In the genomic region with DNA sequence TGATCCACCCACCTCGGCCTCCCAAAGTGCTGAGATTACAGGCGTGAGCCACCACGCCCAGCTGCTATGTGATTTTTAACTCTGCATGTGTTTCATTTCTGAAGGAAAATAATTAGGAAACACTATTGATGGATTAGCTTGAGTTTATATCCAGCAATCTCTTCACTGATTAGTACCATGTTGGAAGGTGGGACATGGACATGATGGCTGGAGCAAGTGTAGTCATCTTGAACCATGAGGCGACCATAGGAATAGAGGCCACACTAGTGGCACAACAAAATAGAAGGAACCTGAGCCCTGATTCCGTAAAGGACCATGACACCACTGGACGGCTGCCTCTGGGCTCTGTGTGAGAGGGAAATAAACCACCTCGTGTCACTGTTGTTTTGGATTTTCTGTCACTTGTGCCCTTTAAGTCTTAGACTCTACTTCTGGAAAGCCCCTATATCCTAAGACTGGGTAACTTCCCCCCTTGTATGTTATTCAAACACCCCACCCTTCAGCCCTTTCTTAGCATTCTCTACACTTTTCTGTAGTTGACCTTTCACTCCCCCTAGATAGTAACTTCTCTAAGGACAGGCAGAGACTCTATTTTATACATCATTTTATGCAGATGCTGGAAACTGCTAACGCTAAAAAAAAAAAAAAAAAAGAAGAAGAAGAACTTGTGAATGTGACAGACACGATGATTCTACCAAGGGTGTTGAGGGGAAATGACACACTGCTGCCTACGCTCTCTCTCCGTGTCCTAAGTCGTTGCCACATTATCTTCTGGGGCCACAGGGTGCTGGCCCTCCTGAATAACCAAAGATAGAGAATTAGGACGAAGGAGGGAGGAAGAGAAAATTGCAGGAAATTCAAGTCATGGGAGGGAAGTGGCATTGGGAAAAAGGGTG, we compare ENCODE assay signal across 1 cellular context.
TF ChIP-seq lines count a peak whose summit lies in the region.

No MANE protein-coding gene starts in this region.

TF ChIP-seq in K562, 482 proteins besides CTCF, POLR2A, EP300 and RAD21 (continued from another document and continues in another):
- TF ChIP-seq, protein P1, sequence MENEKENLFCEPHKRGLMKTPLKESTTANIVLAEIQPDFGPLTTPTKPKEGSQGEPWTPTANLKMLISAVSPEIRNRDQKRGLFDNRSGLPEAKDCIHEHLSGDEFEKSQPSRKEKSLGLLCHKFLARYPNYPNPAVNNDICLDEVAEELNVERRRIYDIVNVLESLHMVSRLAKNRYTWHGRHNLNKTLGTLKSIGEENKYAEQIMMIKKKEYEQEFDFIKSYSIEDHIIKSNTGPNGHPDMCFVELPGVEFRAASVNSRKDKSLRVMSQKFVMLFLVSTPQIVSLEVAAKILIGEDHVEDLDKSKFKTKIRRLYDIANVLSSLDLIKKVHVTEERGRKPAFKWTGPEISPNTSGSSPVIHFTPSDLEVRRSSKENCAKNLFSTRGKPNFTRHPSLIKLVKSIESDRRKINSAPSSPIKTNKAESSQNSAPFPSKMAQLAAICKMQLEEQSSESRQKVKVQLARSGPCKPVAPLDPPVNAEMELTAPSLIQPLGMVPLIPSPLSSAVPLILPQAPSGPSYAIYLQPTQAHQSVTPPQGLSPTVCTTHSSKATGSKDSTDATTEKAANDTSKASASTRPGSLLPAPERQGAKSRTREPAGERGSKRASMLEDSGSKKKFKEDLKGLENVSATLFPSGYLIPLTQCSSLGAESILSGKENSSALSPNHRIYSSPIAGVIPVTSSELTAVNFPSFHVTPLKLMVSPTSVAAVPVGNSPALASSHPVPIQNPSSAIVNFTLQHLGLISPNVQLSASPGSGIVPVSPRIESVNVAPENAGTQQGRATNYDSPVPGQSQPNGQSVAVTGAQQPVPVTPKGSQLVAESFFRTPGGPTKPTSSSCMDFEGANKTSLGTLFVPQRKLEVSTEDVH (IDR thresholded peaks at IDR 0.05; ENCODE audit: low read depth, partially characterized antibody): no peak
- peak in 1 of 2 experiments; percentile 10 for TF ChIP-seq E2F6 (IDR thresholded peaks at IDR 0.05; ENCODE audit: borderline replicate concordance in 1 of 2, extremely low read depth in 1 of 2, insufficient read depth in 1 of 2, insufficient read length in 1 of 2, low read depth in 1 of 2, low read length in 1 of 2, poor library complexity in 1 of 2, severe bottlenecking in 1 of 2)
- no peak for TF ChIP-seq ZC3H4 (CRISPR knock-in tag; IDR thresholded peaks at IDR 0.05; ENCODE audit: borderline replicate concordance)
- no peak for TF ChIP-seq ZFX (CRISPR knock-in tag; IDR thresholded peaks at IDR 0.05)
- TF ChIP-seq ZZZ3 (IDR thresholded peaks at IDR 0.05): no peak
- peak; percentile 81; the same call in 1 of the 2 replicates for TF ChIP-seq FOXM1 (IDR thresholded peaks at IDR 0.05; ENCODE audit: low read depth)
- TF ChIP-seq FOXM1 (CRISPR knock-in tag; IDR thresholded peaks at IDR 0.05; ENCODE audit: low read depth): no peak
- peak; percentile 43 for TF ChIP-seq HDAC3 (IDR thresholded peaks at IDR 0.05; ENCODE audit: borderline replicate concordance, partially characterized antibody)
- peak; percentile 62; the same call in 1 of the 2 replicates for TF ChIP-seq JUN (IDR thresholded peaks at IDR 0.05; ENCODE audit: borderline replicate concordance, low read depth, low read length)
- no peak for TF ChIP-seq JUN (CRISPR knock-in tag; IDR thresholded peaks at IDR 0.05; ENCODE audit: borderline replicate concordance)
- TF ChIP-seq IRF1 (CRISPR knock-in tag; IDR thresholded peaks at IDR 0.05; ENCODE audit: borderline replicate concordance): no peak
- TF ChIP-seq TEAD2 (tag; IDR thresholded peaks at IDR 0.05): no peak
- TF ChIP-seq, protein P2, sequence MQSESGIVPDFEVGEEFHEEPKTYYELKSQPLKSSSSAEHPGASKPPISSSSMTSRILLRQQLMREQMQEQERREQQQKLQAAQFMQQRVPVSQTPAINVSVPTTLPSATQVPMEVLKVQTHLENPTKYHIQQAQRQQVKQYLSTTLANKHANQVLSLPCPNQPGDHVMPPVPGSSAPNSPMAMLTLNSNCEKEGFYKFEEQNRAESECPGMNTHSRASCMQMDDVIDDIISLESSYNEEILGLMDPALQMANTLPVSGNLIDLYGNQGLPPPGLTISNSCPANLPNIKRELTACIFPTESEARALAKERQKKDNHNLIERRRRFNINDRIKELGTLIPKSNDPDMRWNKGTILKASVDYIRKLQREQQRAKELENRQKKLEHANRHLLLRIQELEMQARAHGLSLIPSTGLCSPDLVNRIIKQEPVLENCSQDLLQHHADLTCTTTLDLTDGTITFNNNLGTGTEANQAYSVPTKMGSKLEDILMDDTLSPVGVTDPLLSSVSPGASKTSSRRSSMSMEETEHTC (IDR thresholded peaks at IDR 0.05): no peak
- TF ChIP-seq GABPA (tag; conservative IDR thresholded peaks at IDR 0.05; ENCODE audit: low read depth): 0 out of 2 replicates have a peak, but pooled peaks have one; percentile 42
- no peak for TF ChIP-seq CTBP1 (IDR thresholded peaks at IDR 0.05; ENCODE audit: borderline replicate concordance)
- TF ChIP-seq RFX5 (IDR thresholded peaks at IDR 0.05; ENCODE audit: low read depth, low read length): no peak
- TF ChIP-seq RFX1 (IDR thresholded peaks at IDR 0.05): no peak
- TF ChIP-seq MED1 (CRISPR knock-in tag; IDR thresholded peaks at IDR 0.05; ENCODE audit: borderline replicate concordance): no peak
- no peak for TF ChIP-seq ARID3B (CRISPR knock-in tag; IDR thresholded peaks at IDR 0.05; ENCODE audit: borderline replicate concordance)
- TF ChIP-seq HDAC6 (IDR thresholded peaks at IDR 0.05; ENCODE audit: low read depth, low read length): no peak
- TF ChIP-seq HIVEP1 (CRISPR knock-in tag; IDR thresholded peaks at IDR 0.05): no peak
- no peak for TF ChIP-seq KDM4B (IDR thresholded peaks at IDR 0.05; ENCODE audit: borderline replicate concordance in 2 of 2, low read depth in 1 of 2)
- TF ChIP-seq CCNT2 (IDR thresholded peaks at IDR 0.05; ENCODE audit: borderline replicate concordance, extremely low read depth, insufficient read length, low read depth, low read length): peak; percentile 30
- no peak for TF ChIP-seq ZNF445 (CRISPR knock-in tag; IDR thresholded peaks at IDR 0.05; ENCODE audit: low read depth)
- TF ChIP-seq ZNF717 (CRISPR knock-in tag; IDR thresholded peaks at IDR 0.05): no peak
- TF ChIP-seq, protein P3, sequence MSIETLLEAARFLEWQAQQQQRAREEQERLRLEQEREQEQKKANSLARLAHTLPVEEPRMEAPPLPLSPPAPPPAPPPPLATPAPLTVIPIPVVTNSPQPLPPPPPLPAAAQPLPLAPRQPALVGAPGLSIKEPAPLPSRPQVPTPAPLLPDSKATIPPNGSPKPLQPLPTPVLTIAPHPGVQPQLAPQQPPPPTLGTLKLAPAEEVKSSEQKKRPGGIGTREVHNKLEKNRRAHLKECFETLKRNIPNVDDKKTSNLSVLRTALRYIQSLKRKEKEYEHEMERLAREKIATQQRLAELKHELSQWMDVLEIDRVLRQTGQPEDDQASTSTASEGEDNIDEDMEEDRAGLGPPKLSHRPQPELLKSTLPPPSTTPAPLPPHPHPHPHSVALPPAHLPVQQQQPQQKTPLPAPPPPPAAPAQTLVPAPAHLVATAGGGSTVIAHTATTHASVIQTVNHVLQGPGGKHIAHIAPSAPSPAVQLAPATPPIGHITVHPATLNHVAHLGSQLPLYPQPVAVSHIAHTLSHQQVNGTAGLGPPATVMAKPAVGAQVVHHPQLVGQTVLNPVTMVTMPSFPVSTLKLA (conservative IDR thresholded peaks at IDR 0.05): peak in 1 of 2 experiments; percentile 10; a peak in 1 of 4 replicates
- TF ChIP-seq, protein P4, sequence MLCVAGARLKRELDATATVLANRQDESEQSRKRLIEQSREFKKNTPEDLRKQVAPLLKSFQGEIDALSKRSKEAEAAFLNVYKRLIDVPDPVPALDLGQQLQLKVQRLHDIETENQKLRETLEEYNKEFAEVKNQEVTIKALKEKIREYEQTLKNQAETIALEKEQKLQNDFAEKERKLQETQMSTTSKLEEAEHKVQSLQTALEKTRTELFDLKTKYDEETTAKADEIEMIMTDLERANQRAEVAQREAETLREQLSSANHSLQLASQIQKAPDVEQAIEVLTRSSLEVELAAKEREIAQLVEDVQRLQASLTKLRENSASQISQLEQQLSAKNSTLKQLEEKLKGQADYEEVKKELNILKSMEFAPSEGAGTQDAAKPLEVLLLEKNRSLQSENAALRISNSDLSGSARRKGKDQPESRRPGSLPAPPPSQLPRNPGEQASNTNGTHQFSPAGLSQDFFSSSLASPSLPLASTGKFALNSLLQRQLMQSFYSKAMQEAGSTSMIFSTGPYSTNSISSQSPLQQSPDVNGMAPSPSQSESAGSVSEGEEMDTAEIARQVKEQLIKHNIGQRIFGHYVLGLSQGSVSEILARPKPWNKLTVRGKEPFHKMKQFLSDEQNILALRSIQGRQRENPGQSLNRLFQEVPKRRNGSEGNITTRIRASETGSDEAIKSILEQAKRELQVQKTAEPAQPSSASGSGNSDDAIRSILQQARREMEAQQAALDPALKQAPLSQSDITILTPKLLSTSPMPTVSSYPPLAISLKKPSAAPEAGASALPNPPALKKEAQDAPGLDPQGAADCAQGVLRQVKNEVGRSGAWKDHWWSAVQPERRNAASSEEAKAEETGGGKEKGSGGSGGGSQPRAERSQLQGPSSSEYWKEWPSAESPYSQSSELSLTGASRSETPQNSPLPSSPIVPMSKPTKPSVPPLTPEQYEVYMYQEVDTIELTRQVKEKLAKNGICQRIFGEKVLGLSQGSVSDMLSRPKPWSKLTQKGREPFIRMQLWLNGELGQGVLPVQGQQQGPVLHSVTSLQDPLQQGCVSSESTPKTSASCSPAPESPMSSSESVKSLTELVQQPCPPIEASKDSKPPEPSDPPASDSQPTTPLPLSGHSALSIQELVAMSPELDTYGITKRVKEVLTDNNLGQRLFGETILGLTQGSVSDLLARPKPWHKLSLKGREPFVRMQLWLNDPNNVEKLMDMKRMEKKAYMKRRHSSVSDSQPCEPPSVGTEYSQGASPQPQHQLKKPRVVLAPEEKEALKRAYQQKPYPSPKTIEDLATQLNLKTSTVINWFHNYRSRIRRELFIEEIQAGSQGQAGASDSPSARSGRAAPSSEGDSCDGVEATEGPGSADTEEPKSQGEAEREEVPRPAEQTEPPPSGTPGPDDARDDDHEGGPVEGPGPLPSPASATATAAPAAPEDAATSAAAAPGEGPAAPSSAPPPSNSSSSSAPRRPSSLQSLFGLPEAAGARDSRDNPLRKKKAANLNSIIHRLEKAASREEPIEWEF (CRISPR knock-in tag; IDR thresholded peaks at IDR 0.05): no peak
- TF ChIP-seq ZNF174 (CRISPR knock-in tag; IDR thresholded peaks at IDR 0.05): no peak
- 0 out of 2 replicates have a peak, but pooled peaks have one; percentile 46 for TF ChIP-seq MTA1 (IDR thresholded peaks at IDR 0.05; ENCODE audit: borderline replicate concordance)
- TF ChIP-seq CBX2 (IDR thresholded peaks at IDR 0.05; ENCODE audit: insufficient read depth, low read length, poor library complexity, severe bottlenecking): no peak
- TF ChIP-seq BCLAF1 (IDR thresholded peaks at IDR 0.05; ENCODE audit: borderline replicate concordance in 1 of 2, control insufficient read depth in 1 of 2, low read depth in 2 of 2, low read length in 1 of 2): no peak
- no peak for TF ChIP-seq SNIP1 (IDR thresholded peaks at IDR 0.05; ENCODE audit: low read depth)
- TF ChIP-seq ZNF696 (CRISPR knock-in tag; conservative IDR thresholded peaks at IDR 0.05): no peak
